20 cellular contexts compared by ENCODE assay signal in the genomic region with DNA sequence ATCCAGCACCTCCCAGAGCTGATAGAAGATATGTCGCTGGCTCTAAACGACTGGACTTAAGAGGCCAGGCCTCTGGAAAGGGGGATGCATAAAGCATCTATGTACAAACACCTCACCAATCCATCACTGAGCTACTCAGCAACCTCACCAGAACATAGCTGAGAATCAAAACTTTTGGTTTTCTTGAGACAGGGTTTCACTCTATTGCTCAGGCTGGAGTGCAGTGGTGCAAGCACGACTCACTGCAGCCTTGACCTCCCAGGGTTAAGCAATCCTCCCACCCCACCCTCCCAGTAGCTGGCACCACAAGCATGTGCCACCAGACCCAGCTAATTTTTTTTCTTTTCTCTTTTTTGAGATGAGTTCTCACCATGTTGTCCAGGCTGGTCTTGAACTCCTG.
DNase-seq lines count a peak whose midpoint lies in the region; ATAC-seq and TF ChIP-seq lines count a peak whose summit lies in the region.
"Had no signal": no experiment of that assay in that cellular context is flagged by ENCODE, and none has a peak within 500 bp of the region (broad histone marks: within the 10 kb centered on the region; RNA-seq: fewer than 3 reads in every experiment).

No MANE protein-coding gene starts in this region.

- intact Hi-C loops in left ventricle myocardium superior (cut with micrococcal nuclease) = no loop called here

- peak; percentile 46 for ATAC-seq in activated T-helper 17 cell treated with anti-CD3 and anti-CD28 coated beads, Interleukin-2, amount 50 U/mL, for 72 hours (replicated peaks)
- ATAC-seq in left ventricle myocardium superior = no peak
- ATAC-seq: heart right ventricle, natural killer cell had no signal

- TF ChIP-seq CTCF in GM12865 (IDR thresholded peaks at IDR 0.05; ENCODE audit: insufficient read depth, low read depth, low read length, missing control alignments) (no peak), endothelial cell (IDR thresholded peaks at IDR 0.05; ENCODE audit: unreplicated experiment) (no peak)

- no peaks in the 10 kb centered on the region for H3K9me3 Mint-ChIP-seq in activated T-helper 17 cell treated with anti-CD3 and anti-CD28 coated beads, Interleukin-2, amount 50 U/mL, for 72 hours
- no peaks in the 10 kb centered on the region for H3K9me3 Mint-ChIP-seq in endothelial cell (ENCODE audit: unreplicated experiment)
- H3K9me3 Mint-ChIP-seq: HFFc6, natural killer cell had no signal

- H3K27ac Mint-ChIP-seq in activated T-helper 17 cell treated with anti-CD3 and anti-CD28 coated beads, Interleukin-2, amount 50 U/mL, for 72 hours = no peak overlapping the region
- H3K27ac Mint-ChIP-seq in endothelial cell (ENCODE audit: unreplicated experiment) = no peak overlapping the region
- H3K27ac Mint-ChIP-seq: HFFc6, natural killer cell had no signal

- H3K36me3 ChIP-seq in MG63 = no peaks in the 10 kb centered on the region
- H3K36me3 ChIP-seq: esophagus squamous epithelium, heart right ventricle, SJCRH30 had no signal

- H3K9me3 ChIP-seq in MG63 = no peaks in the 10 kb centered on the region
- H3K9me3 ChIP-seq: esophagus squamous epithelium, heart right ventricle, SJCRH30, testis had no signal

- H3K27me3 ChIP-seq in MG63 = no peaks in the 10 kb centered on the region
- H3K27me3 ChIP-seq: esophagus squamous epithelium, testis had no signal

- no peak overlapping the region for H3K4me3 Mint-ChIP-seq in activated T-helper 17 cell treated with anti-CD3 and anti-CD28 coated beads, Interleukin-2, amount 50 U/mL, for 72 hours
- no peak overlapping the region for H3K4me3 Mint-ChIP-seq in endothelial cell (ENCODE audit: unreplicated experiment)
- H3K4me3 Mint-ChIP-seq: HFFc6, natural killer cell had no signal

- H3K4me3 ChIP-seq in GM12865 (ENCODE audit: low read depth, low read length) (no peak overlapping the region), MG63 (no peak overlapping the region)
- H3K4me3 ChIP-seq: esophagus squamous epithelium, heart right ventricle, SJCRH30, smooth muscle cell, testis had no signal

- H3K27me3 Mint-ChIP-seq in activated T-helper 17 cell treated with anti-CD3 and anti-CD28 coated beads, Interleukin-2, amount 50 U/mL, for 72 hours = no peaks in the 10 kb centered on the region
- peaks cover 2% of the 10 kb centered on the region for H3K27me3 Mint-ChIP-seq in endothelial cell (ENCODE audit: unreplicated experiment)

- H3K4me1 Mint-ChIP-seq in activated T-helper 17 cell treated with anti-CD3 and anti-CD28 coated beads, Interleukin-2, amount 50 U/mL, for 72 hours = no peaks in the 10 kb centered on the region
- peaks cover 2% of the 10 kb centered on the region for H3K4me1 Mint-ChIP-seq in endothelial cell (ENCODE audit: unreplicated experiment)
- H3K4me1 Mint-ChIP-seq: natural killer cell had no signal

- DNase-seq in GM12865 (ENCODE audit: low read depth) (peak; percentile 83), HS-5 (ENCODE audit: low read depth) (peak; percentile 14), left kidney (ENCODE audit: low read depth, low spot score) (peak; percentile 21), endothelial cell (ENCODE audit: low spot score) (no peak), MG63 (no peak), left ventricle myocardium superior (no peak)
- DNase-seq in stimulated activated CD4-positive, alpha-beta T cell treated with anti-CD3 and anti-CD28 coated beads, Interleukin-12 subunit alpha, Interleukin-12 subunit beta, amount 100 ng/mL, for 4 hours = no peak
- DNase-seq: esophagus squamous epithelium; heart right ventricle; HFFc6; natural killer cell; NCI-H2081; NCI-H446 treated with DMSO at 0.1 percent for 48 hours; posterior cingulate gyrus; SJCRH30; stimulated activated CD4-positive, alpha-beta T cell treated with anti-CD3 and anti-CD28 coated beads, Interleukin-4, amount 100 ng/mL, for 4 hours; T-helper 2 cell; testis had no signal

- H3K36me3 Mint-ChIP-seq in activated T-helper 17 cell treated with anti-CD3 and anti-CD28 coated beads, Interleukin-2, amount 50 U/mL, for 72 hours (ENCODE audit: low read depth) = no peaks in the 10 kb centered on the region
- peaks cover 4% of the 10 kb centered on the region for H3K36me3 Mint-ChIP-seq in endothelial cell (ENCODE audit: low read depth, unreplicated experiment)
- H3K36me3 Mint-ChIP-seq: natural killer cell had no signal

Comparison
In these comparisons a context has a peak if more than half of its experiments do, and no peak if none do; other contexts are left out.
1. DNase-seq: peak in GM12865 (single experiment), HS-5 (single experiment) and left kidney (single experiment); none in endothelial cell (single experiment), MG63 (single experiment), left ventricle myocardium superior (single experiment) and stimulated activated CD4-positive, alpha-beta T cell treated with anti-CD3 and anti-CD28 coated beads, Interleukin-12 subunit alpha, Interleukin-12 subunit beta, amount 100 ng/mL, for 4 hours (single experiment).